10 cellular contexts compared by ENCODE assay signal in genomic region chr10:93461807-93462178, GRCh38. TPM values are rescaled to one million over a fixed set of nuclear protein-coding genes. Genes with fewer than 3 reads are reported as not detected.
DNase-seq lines count a peak whose midpoint lies in the region; ATAC-seq and TF ChIP-seq lines count a peak whose summit lies in the region.
"Had no signal": no experiment of that assay in that cellular context is flagged by ENCODE, and none has a peak within 500 bp of the region (broad histone marks: within the 10 kb centered on the region; RNA-seq: fewer than 3 reads in every experiment).

No MANE protein-coding gene starts in this region.

- intact Hi-C loops in activated T-helper 2 cell treated with anti-CD3 and anti-CD28 coated beads, Interferon-gamma antibody, Interleukin-2, Interleukin-4, amounts not matched to agents 10 μg/mL and 5 μg/mL and 100 μg/mL, durations not matched to agents 14 hours and 24 hours and 36 hours (cut with micrococcal nuclease): no loop called here

- H3K27ac Mint-ChIP-seq in type B pancreatic cell: peak overlapping the region; percentile 80
- H3K27ac Mint-ChIP-seq in activated T-helper 2 cell treated with anti-CD3 and anti-CD28 coated beads, Interferon-gamma antibody, Interleukin-2, Interleukin-4, amounts not matched to agents 10 μg/mL and 5 μg/mL and 100 μg/mL, durations not matched to agents 14 hours and 24 hours and 36 hours: no peak overlapping the region
- H3K27ac Mint-ChIP-seq: activated CD8-positive, alpha-beta T cell treated with anti-CD3 and anti-CD28 coated beads, Interleukin-2, amount 10 ng/mL, durations not matched to agents 7 days and 5 days had no signal

- no peak overlapping the region for H3K4me3 Mint-ChIP-seq in type B pancreatic cell
- no peak overlapping the region for H3K4me3 Mint-ChIP-seq in activated T-helper 2 cell treated with anti-CD3 and anti-CD28 coated beads, Interferon-gamma antibody, Interleukin-2, Interleukin-4, amounts not matched to agents 10 μg/mL and 5 μg/mL and 100 μg/mL, durations not matched to agents 14 hours and 24 hours and 36 hours (ENCODE audit: low read depth)
- H3K4me3 Mint-ChIP-seq: activated CD8-positive, alpha-beta T cell treated with anti-CD3 and anti-CD28 coated beads, Interleukin-2, amount 10 ng/mL, durations not matched to agents 7 days and 5 days had no signal

- ATAC-seq in RWPE2 (ENCODE audit: low read depth) (peak; percentile 11; the same call in 1 of the 3 replicates), left lobe of liver (no peak)
- ATAC-seq: activated CD8-positive, alpha-beta T cell treated with anti-CD3 and anti-CD28 coated beads, Interleukin-2, amount 10 ng/mL, durations not matched to agents 7 days and 5 days; K562 had no signal

- H3K27me3 Mint-ChIP-seq in type B pancreatic cell: no peaks in the 10 kb centered on the region
- H3K27me3 Mint-ChIP-seq in activated T-helper 2 cell treated with anti-CD3 and anti-CD28 coated beads, Interferon-gamma antibody, Interleukin-2, Interleukin-4, amounts not matched to agents 10 μg/mL and 5 μg/mL and 100 μg/mL, durations not matched to agents 14 hours and 24 hours and 36 hours (ENCODE audit: low read depth): no peaks in the 10 kb centered on the region

- H3K4me1 ChIP-seq in RWPE2 (ENCODE audit: insufficient read depth, poor library complexity, severe bottlenecking): peaks cover 70% of the 10 kb centered on the region

- H3K9me3 Mint-ChIP-seq in type B pancreatic cell: peaks cover 6% of the 10 kb centered on the region
- no peaks in the 10 kb centered on the region for H3K9me3 Mint-ChIP-seq in activated T-helper 2 cell treated with anti-CD3 and anti-CD28 coated beads, Interferon-gamma antibody, Interleukin-2, Interleukin-4, amounts not matched to agents 10 μg/mL and 5 μg/mL and 100 μg/mL, durations not matched to agents 14 hours and 24 hours and 36 hours

- peaks cover 45% of the 10 kb centered on the region for H3K4me1 Mint-ChIP-seq in type B pancreatic cell (ENCODE audit: unreplicated experiment)
- peaks cover 25% of the 10 kb centered on the region for H3K4me1 Mint-ChIP-seq in activated T-helper 2 cell treated with anti-CD3 and anti-CD28 coated beads, Interferon-gamma antibody, Interleukin-2, Interleukin-4, amounts not matched to agents 10 μg/mL and 5 μg/mL and 100 μg/mL, durations not matched to agents 14 hours and 24 hours and 36 hours (ENCODE audit: low read depth)

- H3K9me3 ChIP-seq in RWPE2 (ENCODE audit: severe bottlenecking): no peaks in the 10 kb centered on the region

- no peak overlapping the region for H3K4me3 ChIP-seq in RWPE2 (ENCODE audit: severe bottlenecking)
- H3K4me3 ChIP-seq: K562 had no signal

- peaks cover 46% of the 10 kb centered on the region for H3K36me3 ChIP-seq in RWPE2 (ENCODE audit: low read depth)

- peak overlapping the region; percentile 98 for H3K27ac ChIP-seq in RWPE2 (ENCODE audit: poor library complexity, severe bottlenecking)

- no peaks in the 10 kb centered on the region for H3K27me3 ChIP-seq in RWPE2 (ENCODE audit: insufficient read depth, poor library complexity, severe bottlenecking)

- TF ChIP-seq CTCF in RWPE2 (IDR thresholded peaks at IDR 0.05; ENCODE audit: poor library complexity, severe bottlenecking): no peak
- TF ChIP-seq CTCF in type B pancreatic cell (conservative IDR thresholded peaks at IDR 0.05): no peak

- DNase-seq in NCI-H748 (lab: John Stamatoyannopoulos, UW; ENCODE audit: unreplicated experiment) (peak; percentile 65), NCI-H748 treated with DMSO at 0.1 percent for 48 hours (lab: John Stamatoyannopoulos, UW) (no peak), RWPE2 (ENCODE audit: low spot score) (no peak), glomerular visceral epithelial cell (ENCODE audit: extremely low spot score) (peak; percentile 94), type B pancreatic cell (ENCODE audit: extremely low spot score, unreplicated experiment) (no peak), ecto neural progenitor cell (ENCODE audit: low spot score) (no peak), left lobe of liver (ENCODE audit: low spot score) (no peak)
- DNase-seq in activated T-helper 2 cell treated with anti-CD3 and anti-CD28 coated beads, Interferon-gamma antibody, Interleukin-2, Interleukin-4, amounts not matched to agents 10 μg/mL and 5 μg/mL and 100 μg/mL, durations not matched to agents 14 hours and 24 hours and 36 hours (ENCODE audit: low spot score): no peak
- DNase-seq: activated CD8-positive, alpha-beta T cell treated with anti-CD3 and anti-CD28 coated beads, Interleukin-2, amount 10 ng/mL, durations not matched to agents 7 days and 5 days had no signal

- no peaks in the 10 kb centered on the region for H3K36me3 Mint-ChIP-seq in type B pancreatic cell
- H3K36me3 Mint-ChIP-seq in activated T-helper 2 cell treated with anti-CD3 and anti-CD28 coated beads, Interferon-gamma antibody, Interleukin-2, Interleukin-4, amounts not matched to agents 10 μg/mL and 5 μg/mL and 100 μg/mL, durations not matched to agents 14 hours and 24 hours and 36 hours (ENCODE audit: low read depth): peaks cover 5% of the 10 kb centered on the region

RNA-seq across cellular contexts. Expression of gene MYOF, which starts 20.3 kb away (rescaled TPM):
- total RNA-seq in type B pancreatic cell (ENCODE audit: low replicate concordance) (49.4 and 79.8 TPM in 2 replicates), left lobe of liver (3.2 TPM)
- total RNA-seq in activated T-helper 2 cell treated with anti-CD3 and anti-CD28 coated beads, Interferon-gamma antibody, Interleukin-2, Interleukin-4, amounts not matched to agents 10 μg/mL and 5 μg/mL and 100 μg/mL, durations not matched to agents 14 hours and 24 hours and 36 hours: 32.5 and 33.2 TPM in 2 replicates

RNA-seq across cellular contexts. Expression of gene CEP55, which starts 34.6 kb away (rescaled TPM):
- total RNA-seq in type B pancreatic cell (ENCODE audit: low replicate concordance) (7.4 and 14.8 TPM in 2 replicates), left lobe of liver (0.08 TPM)
- total RNA-seq in activated T-helper 2 cell treated with anti-CD3 and anti-CD28 coated beads, Interferon-gamma antibody, Interleukin-2, Interleukin-4, amounts not matched to agents 10 μg/mL and 5 μg/mL and 100 μg/mL, durations not matched to agents 14 hours and 24 hours and 36 hours: 72.6 and 76.1 TPM in 2 replicates

Comparison
In these comparisons a context has a peak if more than half of its experiments do, and no peak if none do; other contexts are left out.
1. DNase-seq: peak in NCI-H748 (single experiment) and glomerular visceral epithelial cell (single experiment); none in NCI-H748 treated with DMSO at 0.1 percent for 48 hours (single experiment), RWPE2 (single experiment), type B pancreatic cell (single experiment), ecto neural progenitor cell (single experiment), left lobe of liver (single experiment) and activated T-helper 2 cell treated with anti-CD3 and anti-CD28 coated beads, Interferon-gamma antibody, Interleukin-2, Interleukin-4, amounts not matched to agents 10 μg/mL and 5 μg/mL and 100 μg/mL, durations not matched to agents 14 hours and 24 hours and 36 hours (single experiment).